ENCODE assay signal across 10 cellular contexts in the genomic region with DNA sequence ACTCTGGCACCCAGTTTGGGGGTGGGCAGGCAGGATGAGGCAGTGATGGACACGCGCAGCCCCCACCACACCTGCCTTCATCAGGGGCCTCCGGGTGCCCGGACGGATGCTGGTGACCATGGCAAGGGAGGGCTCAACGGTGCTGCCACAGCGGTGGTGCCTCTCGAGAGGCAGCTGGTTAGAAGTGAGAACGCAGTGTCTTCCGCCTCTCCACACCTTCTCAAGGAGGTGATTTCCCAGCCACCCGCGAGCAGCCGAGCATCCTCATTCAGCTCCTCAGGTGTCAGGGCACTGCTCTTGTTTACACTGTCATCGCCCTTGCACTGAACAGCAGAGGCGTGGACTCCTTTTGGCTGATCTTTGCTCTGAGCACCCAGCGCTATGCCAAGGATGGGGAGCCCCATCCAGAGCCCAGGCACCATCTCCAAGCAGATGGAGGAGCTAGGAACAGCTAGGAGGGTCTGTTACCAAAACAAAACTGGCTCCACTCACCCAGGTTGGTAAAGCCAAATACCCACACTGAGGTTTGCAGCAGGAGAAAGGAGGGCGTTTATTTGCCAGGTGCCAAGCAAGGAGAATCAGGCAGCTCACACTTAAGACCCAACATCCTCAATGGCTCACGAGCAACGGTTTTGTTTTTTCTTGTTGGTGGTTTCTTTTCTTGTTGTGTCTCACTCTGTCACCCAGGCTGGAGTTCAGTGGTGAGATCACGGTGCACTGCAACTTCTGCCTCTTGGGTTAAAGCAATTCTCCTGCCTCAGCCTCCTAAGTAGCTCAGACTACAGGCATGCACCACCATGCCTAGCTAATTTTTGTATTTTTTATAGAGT.
DNase-seq lines count a peak whose midpoint lies in the region; FAIRE-seq and TF ChIP-seq lines count a peak whose summit lies in the region.
"Had no signal": no experiment of that assay in that cellular context is flagged by ENCODE, and none has a peak within 500 bp of the region (broad histone marks: within the 10 kb centered on the region; RNA-seq: fewer than 3 reads in every experiment).

No MANE protein-coding gene starts in this region.

- no peaks in the 10 kb centered on the region for H3K9me3 Mint-ChIP-seq in activated naive CD8-positive, alpha-beta T cell (ENCODE audit: low read depth)
- H3K9me3 Mint-ChIP-seq in CD14-positive monocyte: no peaks in the 10 kb centered on the region

- no peak overlapping the region for H3K4me3 ChIP-seq in coronary artery

- TF ChIP-seq CTCF in CD14-positive monocyte (IDR thresholded peaks at IDR 0.05): no peak
- TF ChIP-seq CTCF in coronary artery (IDR thresholded peaks at IDR 0.05): no peak

- no peak for TF ChIP-seq POLR2A in GM12892 (IDR thresholded peaks at IDR 0.05; ENCODE audit: low read depth, low read length)

- H3K27ac ChIP-seq in coronary artery: no peak overlapping the region

- no peak for FAIRE-seq in GM12892 (lab: Jason Lieb, UNC)
- FAIRE-seq: H54 had no signal

- no peaks in the 10 kb centered on the region for H3K36me3 Mint-ChIP-seq in activated naive CD8-positive, alpha-beta T cell
- H3K36me3 Mint-ChIP-seq in CD14-positive monocyte: no peaks in the 10 kb centered on the region

- DNase-seq in GM12892 (ENCODE audit: insufficient read length) (peak; percentile 53), AG08395 (ENCODE audit: low spot score) (no peak), CD14-positive monocyte (ENCODE audit: low spot score) (no peak), NCI-H2029 treated with DMSO at 0.1 percent for 48 hours (lab: John Stamatoyannopoulos, UW) (no peak), coronary artery (ENCODE audit: low spot score) (no peak)
- DNase-seq in activated CD4-positive, alpha-beta T cell treated with anti-CD3 and anti-CD28 coated beads, Interleukin-2, amount 50 U/mL, for 24 hours (ENCODE audit: low read depth in 1 of 2, low spot score in 1 of 2): peak; percentile 13 to 50
- peak; percentile 28 to 62 (median 43) for DNase-seq in stimulated activated CD4-positive, alpha-beta T cell treated with anti-CD3 and anti-CD28 coated beads, TNF-alpha, amount 100 ng/mL, for 1 hour (ENCODE audit: low read depth in 3 of 3, low spot score in 1 of 3)
- DNase-seq: NCI-H526 had no signal

- peaks cover 11% of the 10 kb centered on the region for H3K4me1 Mint-ChIP-seq in activated naive CD8-positive, alpha-beta T cell (ENCODE audit: low read depth)
- H3K4me1 Mint-ChIP-seq in CD14-positive monocyte: no peaks in the 10 kb centered on the region

- peak overlapping the region; percentile 41 for H3K27ac Mint-ChIP-seq in activated naive CD8-positive, alpha-beta T cell
- H3K27ac Mint-ChIP-seq in CD14-positive monocyte: peak overlapping the region in 1 of 7 donors; percentile 64

- intact Hi-C loops in CD14-positive monocyte (cut with micrococcal nuclease): no loop called here

- peak overlapping the region; percentile 51 for H3K4me3 Mint-ChIP-seq in activated naive CD8-positive, alpha-beta T cell
- no peak overlapping the region for H3K4me3 Mint-ChIP-seq in CD14-positive monocyte

- no peaks in the 10 kb centered on the region for H3K27me3 Mint-ChIP-seq in activated naive CD8-positive, alpha-beta T cell
- peaks cover 9 to 25% (median 17%) of the 10 kb centered on the region in 3 donors for H3K27me3 Mint-ChIP-seq in CD14-positive monocyte (ENCODE audit: low read depth in 3 of 3)

Comparison
In these comparisons a context has a peak if more than half of its experiments do, and no peak if none do; other contexts are left out.
1. DNase-seq: peak in GM12892 (single experiment), activated CD4-positive, alpha-beta T cell treated with anti-CD3 and anti-CD28 coated beads, Interleukin-2, amount 50 U/mL, for 24 hours (2 of 2) and stimulated activated CD4-positive, alpha-beta T cell treated with anti-CD3 and anti-CD28 coated beads, TNF-alpha, amount 100 ng/mL, for 1 hour (3 of 3); none in AG08395 (single experiment), CD14-positive monocyte (single experiment), NCI-H2029 treated with DMSO at 0.1 percent for 48 hours (single experiment) and coronary artery (single experiment).